In the genomic region with DNA sequence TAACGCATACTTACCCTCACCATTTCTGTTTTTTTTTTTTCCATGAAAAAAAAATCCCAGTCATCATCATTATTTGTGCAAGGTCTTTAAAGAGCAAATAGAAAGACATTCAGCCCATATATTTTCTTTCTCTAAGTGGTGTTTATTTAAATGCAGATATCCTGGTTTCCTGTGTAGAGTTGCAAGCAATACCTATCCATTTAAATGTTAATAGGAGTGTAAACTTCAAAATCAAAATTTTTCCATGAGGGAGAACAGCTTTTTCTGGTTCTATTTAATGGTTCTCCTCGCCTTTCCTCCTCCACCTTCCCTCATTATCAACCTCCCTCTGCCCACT, we compare ENCODE assay signal across 15 cellular contexts.
DNase-seq lines count a peak whose midpoint lies in the region; ATAC-seq and TF ChIP-seq lines count a peak whose summit lies in the region.
"Had no signal": no experiment of that assay in that cellular context is flagged by ENCODE, and none has a peak within 500 bp of the region (broad histone marks: within the 10 kb centered on the region; RNA-seq: fewer than 3 reads in every experiment).

No MANE protein-coding gene starts in this region.

- ATAC-seq in GM23338 = no peak; the same call in 1 of the 3 replicates
- no peak for ATAC-seq in GM19035 (IDR thresholded peaks at IDR 0.05; ENCODE audit: unreplicated experiment)
- ATAC-seq: HCT116 had no signal

- H3K9me3 ChIP-seq in HUES64 (ENCODE audit: insufficient read depth, low read depth, low read length) (peaks cover 7% of the 10 kb centered on the region; the same call in 1 of the 2 replicates), iPS-20b (ENCODE audit: insufficient read depth, low read depth, low read length) (no peaks in the 10 kb centered on the region), colonic mucosa (no peaks in the 10 kb centered on the region)

- DNase-seq in GM23338 (ENCODE audit: low spot score) (no peak), SHP77 treated with DMSO at 0.1 percent for 48 hours (lab: John Stamatoyannopoulos, UW) (no peak), NCI-H446 (lab: John Stamatoyannopoulos, UW) (no peak), colonic mucosa (no peak)
- DNase-seq: ACHN, AML-193, COR-L47, KG1, NCI-H1436 treated with DMSO at 0.1 percent for 48 hours, SIG-M5 had no signal

- H3K9me2 ChIP-seq in GM23338 (ENCODE audit: insufficient read depth) = peaks cover 5% of the 10 kb centered on the region; the same call in 1 of the 2 replicates

- H3K36me3 Mint-ChIP-seq in GM23338 (ENCODE audit: low read depth) (peaks cover 14% of the 10 kb centered on the region; the same call in 2 of the 3 replicates), brain (peaks cover 18% of the 10 kb centered on the region)

- peak overlapping the region; percentile 61 for H3K9ac ChIP-seq in HUES64 (ENCODE audit: low read depth, low read length)
- H3K9ac ChIP-seq in iPS-20b (ENCODE audit: low read depth, low read length) = peak overlapping the region; percentile 60; the same call in 1 of the 2 replicates
- H3K9ac ChIP-seq in colonic mucosa (ENCODE audit: low read depth in 2 of 2, low read length in 2 of 2) = no peak overlapping the region

- H3K4me3 Mint-ChIP-seq in GM23338 (peak overlapping the region; percentile 45), brain (peak overlapping the region; percentile 6 to 72 (median 50))

- H3K27ac ChIP-seq in GM23338 (ENCODE audit: low read depth) (peak overlapping the region; percentile 87), HUES64 (ENCODE audit: low read depth, low read length) (peak overlapping the region; percentile 73), iPS-20b (ENCODE audit: low read length) (peak overlapping the region; percentile 75), colonic mucosa (no peak overlapping the region)

- H2AFZ ChIP-seq in GM23338 = no peak overlapping the region

- TF ChIP-seq CTCF in GM23338 (conservative IDR thresholded peaks at IDR 0.05; ENCODE audit: low read depth in 2 of 2) (no peak), brain (conservative IDR thresholded peaks at IDR 0.05) (no peak), colonic mucosa (IDR thresholded peaks at IDR 0.05) (no peak)

- H3K27me3 ChIP-seq in GM23338 (ENCODE audit: insufficient read depth) (no peaks in the 10 kb centered on the region), HUES64 (ENCODE audit: insufficient read depth, low read length) (no peaks in the 10 kb centered on the region), iPS-20b (ENCODE audit: insufficient read depth, low read length) (no peaks in the 10 kb centered on the region), colonic mucosa (no peaks in the 10 kb centered on the region)

- WGBS in HUES64 = 38% methylated on average over 2 of the region's 2 CpGs

- H3K9me3 Mint-ChIP-seq in GM23338 = peaks cover 13% of the 10 kb centered on the region
- peaks cover 8 to 20% (median 16%) of the 10 kb centered on the region in 5 experiments for H3K9me3 Mint-ChIP-seq in brain

- H3K79me2 ChIP-seq in GM23338 (replicated peaks; ENCODE audit: insufficient read depth) = peaks cover 4% of the 10 kb centered on the region; the same call in 1 of the 2 replicates

- H3K4me3 ChIP-seq in GM23338 (peak overlapping the region; percentile 5), HUES64 (ENCODE audit: low read length) (peak overlapping the region; percentile 27), iPS-20b (ENCODE audit: low read length) (peak overlapping the region; percentile 37), colonic mucosa (no peak overlapping the region)

- H3K4me1 ChIP-seq in GM23338 (ENCODE audit: insufficient read depth) (peaks cover 50% of the 10 kb centered on the region), HUES64 (ENCODE audit: insufficient read depth, low read length) (peaks cover 40% of the 10 kb centered on the region), iPS-20b (ENCODE audit: insufficient read depth, low read length) (peaks cover 30% of the 10 kb centered on the region), colonic mucosa (no peaks in the 10 kb centered on the region)

- H3F3A ChIP-seq in GM23338 (replicated peaks; ENCODE audit: low read depth) = peaks cover 5% of the 10 kb centered on the region; the same call in 1 of the 2 replicates

- H3K36me3 ChIP-seq in GM23338 (ENCODE audit: insufficient read depth) = no peaks in the 10 kb centered on the region
- no peaks in the 10 kb centered on the region for H3K36me3 ChIP-seq in HUES64 (ENCODE audit: insufficient read depth, low read length)
- H3K36me3 ChIP-seq in iPS-20b (ENCODE audit: insufficient read depth, low read depth, low read length) = no peaks in the 10 kb centered on the region
- no peaks in the 10 kb centered on the region for H3K36me3 ChIP-seq in colonic mucosa

- peaks cover 68% of the 10 kb centered on the region for H3K4me1 Mint-ChIP-seq in GM23338
- H3K4me1 Mint-ChIP-seq in brain = peaks cover 63% of the 10 kb centered on the region

- H4K20me1 ChIP-seq in GM23338 (replicated peaks; ENCODE audit: insufficient read depth) = no peaks in the 10 kb centered on the region

- H3K27me3 Mint-ChIP-seq in GM23338 (ENCODE audit: insufficient read depth, low read depth, poor library complexity) = peaks cover 12% of the 10 kb centered on the region
- no peaks in the 10 kb centered on the region for H3K27me3 Mint-ChIP-seq in brain

- H3K27ac Mint-ChIP-seq in GM23338 (peak overlapping the region; percentile 99), brain (peak overlapping the region; percentile 47 to 97 (median 91))

- peak overlapping the region; percentile 56 for H3K4me2 ChIP-seq in GM23338

- intact Hi-C loops in colonic mucosa (cut with DNase I) = no loop called here

TF ChIP-seq in GM23338, 12 proteins besides CTCF, POLR2A, EP300 and RAD21:
- TF ChIP-seq, protein P1, sequence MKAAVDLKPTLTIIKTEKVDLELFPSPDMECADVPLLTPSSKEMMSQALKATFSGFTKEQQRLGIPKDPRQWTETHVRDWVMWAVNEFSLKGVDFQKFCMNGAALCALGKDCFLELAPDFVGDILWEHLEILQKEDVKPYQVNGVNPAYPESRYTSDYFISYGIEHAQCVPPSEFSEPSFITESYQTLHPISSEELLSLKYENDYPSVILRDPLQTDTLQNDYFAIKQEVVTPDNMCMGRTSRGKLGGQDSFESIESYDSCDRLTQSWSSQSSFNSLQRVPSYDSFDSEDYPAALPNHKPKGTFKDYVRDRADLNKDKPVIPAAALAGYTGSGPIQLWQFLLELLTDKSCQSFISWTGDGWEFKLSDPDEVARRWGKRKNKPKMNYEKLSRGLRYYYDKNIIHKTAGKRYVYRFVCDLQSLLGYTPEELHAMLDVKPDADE (IDR thresholded peaks at IDR 0.05) = 0 out of 2 replicates have a peak, but pooled peaks have one; percentile 7
- TF ChIP-seq STAT1 (IDR thresholded peaks at IDR 0.05; ENCODE audit: unreplicated experiment) = no peak
- TF ChIP-seq ZNF331 (CRISPR knock-in tag; IDR thresholded peaks at IDR 0.05; ENCODE audit: low read depth) = no peak
- peak; percentile 90 for TF ChIP-seq NANOG (IDR thresholded peaks at IDR 0.05; ENCODE audit: borderline replicate concordance)
- TF ChIP-seq, protein P2, sequence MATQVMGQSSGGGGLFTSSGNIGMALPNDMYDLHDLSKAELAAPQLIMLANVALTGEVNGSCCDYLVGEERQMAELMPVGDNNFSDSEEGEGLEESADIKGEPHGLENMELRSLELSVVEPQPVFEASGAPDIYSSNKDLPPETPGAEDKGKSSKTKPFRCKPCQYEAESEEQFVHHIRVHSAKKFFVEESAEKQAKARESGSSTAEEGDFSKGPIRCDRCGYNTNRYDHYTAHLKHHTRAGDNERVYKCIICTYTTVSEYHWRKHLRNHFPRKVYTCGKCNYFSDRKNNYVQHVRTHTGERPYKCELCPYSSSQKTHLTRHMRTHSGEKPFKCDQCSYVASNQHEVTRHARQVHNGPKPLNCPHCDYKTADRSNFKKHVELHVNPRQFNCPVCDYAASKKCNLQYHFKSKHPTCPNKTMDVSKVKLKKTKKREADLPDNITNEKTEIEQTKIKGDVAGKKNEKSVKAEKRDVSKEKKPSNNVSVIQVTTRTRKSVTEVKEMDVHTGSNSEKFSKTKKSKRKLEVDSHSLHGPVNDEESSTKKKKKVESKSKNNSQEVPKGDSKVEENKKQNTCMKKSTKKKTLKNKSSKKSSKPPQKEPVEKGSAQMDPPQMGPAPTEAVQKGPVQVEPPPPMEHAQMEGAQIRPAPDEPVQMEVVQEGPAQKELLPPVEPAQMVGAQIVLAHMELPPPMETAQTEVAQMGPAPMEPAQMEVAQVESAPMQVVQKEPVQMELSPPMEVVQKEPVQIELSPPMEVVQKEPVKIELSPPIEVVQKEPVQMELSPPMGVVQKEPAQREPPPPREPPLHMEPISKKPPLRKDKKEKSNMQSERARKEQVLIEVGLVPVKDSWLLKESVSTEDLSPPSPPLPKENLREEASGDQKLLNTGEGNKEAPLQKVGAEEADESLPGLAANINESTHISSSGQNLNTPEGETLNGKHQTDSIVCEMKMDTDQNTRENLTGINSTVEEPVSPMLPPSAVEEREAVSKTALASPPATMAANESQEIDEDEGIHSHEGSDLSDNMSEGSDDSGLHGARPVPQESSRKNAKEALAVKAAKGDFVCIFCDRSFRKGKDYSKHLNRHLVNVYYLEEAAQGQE (IDR thresholded peaks at IDR 0.05; ENCODE audit: unreplicated experiment) = no peak
- no peak for TF ChIP-seq CREB1 (CRISPR knock-in tag; IDR thresholded peaks at IDR 0.05; ENCODE audit: low read depth)

Comparison
In these comparisons a context has a peak if more than half of its experiments do, and no peak if none do; other contexts are left out.
1. H3K9ac ChIP-seq: peak in HUES64 (single experiment) and iPS-20b (single experiment); none in colonic mucosa (0 of 2).